Comparison of ENCODE assay signal across 8 cellular contexts in the genomic region with DNA sequence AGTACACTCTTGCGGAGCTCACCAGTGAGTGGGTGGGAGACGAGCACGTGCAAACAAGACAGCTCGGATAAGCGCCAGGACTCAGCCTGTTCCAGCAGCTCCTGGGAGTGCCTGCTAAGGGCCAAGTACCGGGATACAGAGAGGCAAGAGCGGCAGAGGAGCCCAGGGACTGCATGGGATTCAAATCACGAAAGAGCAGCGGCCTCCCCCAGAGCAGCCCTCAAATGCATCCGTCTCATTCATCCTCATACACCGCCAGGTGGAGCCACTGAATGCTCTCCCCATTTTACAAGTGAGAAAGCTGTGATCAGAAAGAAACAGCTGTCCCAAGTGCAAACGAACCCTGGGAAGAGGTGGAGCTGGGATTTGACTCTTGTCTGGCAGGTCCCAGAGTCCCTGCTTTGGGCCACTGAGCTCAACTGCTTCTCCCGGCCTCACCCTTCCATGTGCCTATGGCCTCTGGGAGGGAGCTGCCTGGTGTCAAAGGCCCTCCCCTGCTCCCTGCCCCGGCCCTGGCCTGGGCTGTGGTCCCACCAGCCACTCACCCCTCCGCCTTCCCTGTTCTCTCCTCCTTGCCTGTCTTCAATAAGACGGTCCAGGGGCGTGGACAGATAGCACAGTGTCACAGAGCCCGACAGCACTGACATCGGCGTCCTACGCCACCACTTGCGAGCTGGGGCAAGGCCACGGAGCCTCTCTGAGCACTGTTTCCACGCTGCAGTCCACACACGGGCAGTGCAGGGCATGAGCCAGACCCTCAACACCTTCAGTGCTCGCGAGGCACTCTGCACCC.
DNase-seq lines count a peak whose midpoint lies in the region; ATAC-seq and TF ChIP-seq lines count a peak whose summit lies in the region.

No MANE protein-coding gene starts in this region.

- no peak for TF ChIP-seq POLR2A in testis (IDR thresholded peaks at IDR 0.05)

- H3K4me1 ChIP-seq in testis: peaks cover 30% of the 10 kb centered on the region

- no peak overlapping the region for H3K4me3 ChIP-seq in testis

- peaks cover 9% of the 10 kb centered on the region for H3K4me1 Mint-ChIP-seq in endothelial cell (ENCODE audit: unreplicated experiment)
- H3K4me1 Mint-ChIP-seq in memory B cell: peaks cover 18% of the 10 kb centered on the region

- H3K36me3 ChIP-seq in testis (ENCODE audit: low read depth, missing control alignments): no peaks in the 10 kb centered on the region

- peak; percentile 20 for TF ChIP-seq CTCF in GM20000 (IDR thresholded peaks at IDR 0.05; ENCODE audit: extremely low read depth, missing control alignments)
- peak; percentile 68 for TF ChIP-seq CTCF in endothelial cell (IDR thresholded peaks at IDR 0.05; ENCODE audit: unreplicated experiment)
- TF ChIP-seq CTCF in testis (IDR thresholded peaks at IDR 0.05): peak in 2 of 3 experiments; percentile 57

- ATAC-seq in memory B cell (ENCODE audit: low read depth): peak; percentile 41
- ATAC-seq in GM18498 (IDR thresholded peaks at IDR 0.05; ENCODE audit: unreplicated experiment): no peak

- H3K4me3 Mint-ChIP-seq in endothelial cell (ENCODE audit: unreplicated experiment) (no peak overlapping the region), memory B cell (no peak overlapping the region)

- no peaks in the 10 kb centered on the region for H3K27me3 ChIP-seq in testis

- 54% methylated on average over 27 of the region's 27 CpGs for WGBS in testis, 2 donors

- intact Hi-C loops in testis (cut with DNase I; ENCODE audit: low total_unique reads): no loop called here

- H3K27ac Mint-ChIP-seq in endothelial cell (ENCODE audit: unreplicated experiment) (no peak overlapping the region), memory B cell (no peak overlapping the region)

- peaks cover 20% of the 10 kb centered on the region for H3K27me3 Mint-ChIP-seq in endothelial cell (ENCODE audit: unreplicated experiment)
- peaks cover 10% of the 10 kb centered on the region for H3K27me3 Mint-ChIP-seq in memory B cell

- peak; percentile 4 to 12 for DNase-seq in AML-193 (lab: John Stamatoyannopoulos, UW)
- DNase-seq in GM20000 (ENCODE audit: low spot score): peak; percentile 70
- DNase-seq in NCI-H460 (ENCODE audit: extremely low read depth, low read depth): peak; percentile 61
- DNase-seq in activated CD4-positive, alpha-beta T cell treated with anti-CD3 and anti-CD28 coated beads, Interleukin-2, amount 50 U/mL, for 4 hours: peak; percentile 51 to 59
- DNase-seq in endothelial cell (ENCODE audit: low spot score): peak; percentile 76
- DNase-seq in memory B cell (ENCODE audit: low spot score in 2 of 2): peak in 1 of 2 donors; percentile 26
- DNase-seq in testis: peak; percentile 84

- H3K9me3 Mint-ChIP-seq in endothelial cell (ENCODE audit: unreplicated experiment) (no peaks in the 10 kb centered on the region), memory B cell (no peaks in the 10 kb centered on the region)

- peak overlapping the region in 1 of 2 donors; percentile 30 for H3K27ac ChIP-seq in testis

- H3K9me3 ChIP-seq in testis: no peaks in the 10 kb centered on the region

- H3K36me3 Mint-ChIP-seq in endothelial cell (ENCODE audit: low read depth, unreplicated experiment): no peaks in the 10 kb centered on the region
- no peaks in the 10 kb centered on the region for H3K36me3 Mint-ChIP-seq in memory B cell
